19 cellular contexts compared by ENCODE assay signal in the genomic region with DNA sequence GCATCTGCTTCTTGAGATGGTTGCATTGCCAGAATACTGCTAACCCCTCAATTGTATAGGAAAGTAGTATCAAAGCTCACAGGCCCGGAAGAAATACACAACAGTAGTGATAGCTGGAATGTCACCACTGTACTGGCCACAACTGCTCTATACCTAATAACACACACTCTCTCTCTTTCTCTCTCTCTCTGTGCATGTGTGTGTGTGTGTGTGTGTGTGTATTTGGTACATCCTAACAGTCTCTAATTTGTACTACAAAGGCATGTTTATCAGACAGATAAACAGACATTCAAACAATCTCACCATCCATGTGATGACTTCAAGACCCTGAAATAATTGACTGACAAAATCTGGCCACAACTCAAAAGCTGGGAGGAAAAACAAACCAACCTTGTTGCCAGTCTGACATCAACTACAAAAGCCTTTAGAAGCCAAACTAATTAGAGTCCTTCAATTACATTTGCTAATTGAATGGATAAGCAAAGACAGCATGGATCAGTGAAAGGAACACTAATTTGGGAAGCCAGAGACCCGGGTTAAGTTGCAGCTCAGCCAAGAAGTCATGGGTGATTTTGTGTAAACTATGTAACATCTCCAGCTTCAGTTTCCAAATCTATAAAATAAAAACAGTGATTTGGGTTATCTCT. TPM values are rescaled to one million over a fixed set of nuclear protein-coding genes. Genes with fewer than 3 reads are reported as not detected.
DNase-seq lines count a peak whose midpoint lies in the region; ATAC-seq and TF ChIP-seq lines count a peak whose summit lies in the region.
"Had no signal": no experiment of that assay in that cellular context is flagged by ENCODE, and none has a peak within 500 bp of the region (broad histone marks: within the 10 kb centered on the region; RNA-seq: fewer than 3 reads in every experiment).

No MANE protein-coding gene starts in this region.

- H3K4me1 ChIP-seq in HEK293 (ENCODE audit: control insufficient read depth, insufficient read depth, low read length) (peaks cover 18% of the 10 kb centered on the region), vagina (peaks cover 13% of the 10 kb centered on the region)

- peaks cover 24% of the 10 kb centered on the region for H3K4me1 Mint-ChIP-seq in activated CD8-positive, alpha-beta memory T cell treated with anti-CD3 and anti-CD28 coated beads, Interleukin-2, amount 10 ng/mL, durations not matched to agents 7 days and 5 days
- peaks cover 18% of the 10 kb centered on the region for H3K4me1 Mint-ChIP-seq in T-helper 17 cell
- H3K4me1 Mint-ChIP-seq in chondrocyte (ENCODE audit: low read depth): peaks cover 12% of the 10 kb centered on the region

- peak overlapping the region; percentile 53 for H3K27ac Mint-ChIP-seq in activated CD8-positive, alpha-beta memory T cell treated with anti-CD3 and anti-CD28 coated beads, Interleukin-2, amount 10 ng/mL, durations not matched to agents 7 days and 5 days
- H3K27ac Mint-ChIP-seq in T-helper 17 cell (peak overlapping the region; percentile 34), chondrocyte (ENCODE audit: unreplicated experiment) (no peak overlapping the region)
- H3K27ac Mint-ChIP-seq: H9 had no signal

- no peak overlapping the region for H3K27ac ChIP-seq in HEK293 (ENCODE audit: extremely low read depth, low read depth, low read length)
- peak overlapping the region; percentile 4 for H3K27ac ChIP-seq in vagina
- H3K27ac ChIP-seq: C4-2B had no signal

- no peak for TF ChIP-seq CTCF in HEK293 (tag by site-specific recombination; IDR thresholded peaks at IDR 0.05)
- no peak for TF ChIP-seq CTCF in vagina (IDR thresholded peaks at IDR 0.05)
- no peak for TF ChIP-seq CTCF in chondrocyte (IDR thresholded peaks at IDR 0.05)

- H3K36me3 ChIP-seq in HEK293 (ENCODE audit: control insufficient read depth in 2 of 2, insufficient read depth in 1 of 2, low read length in 2 of 2) (peaks cover 0 to 6% of the 10 kb centered on the region in 2 experiments; a peak in 1 of 3 replicates), vagina (no peaks in the 10 kb centered on the region)

- H3K4me3 ChIP-seq in HEK293 (ENCODE audit: low read depth, low read length) (no peak overlapping the region), vagina (no peak overlapping the region)

- no peak for ATAC-seq in activated CD8-positive, alpha-beta memory T cell treated with anti-CD3 and anti-CD28 coated beads, Interleukin-2, amount 10 ng/mL, durations not matched to agents 7 days and 5 days
- no peak for ATAC-seq in T-helper 17 cell
- ATAC-seq: PC-3 had no signal

- H3K9me3 Mint-ChIP-seq in activated CD8-positive, alpha-beta memory T cell treated with anti-CD3 and anti-CD28 coated beads, Interleukin-2, amount 10 ng/mL, durations not matched to agents 7 days and 5 days (ENCODE audit: low read depth): no peaks in the 10 kb centered on the region
- H3K9me3 Mint-ChIP-seq in chondrocyte (ENCODE audit: low read depth): no peaks in the 10 kb centered on the region

- H3K4me3 Mint-ChIP-seq in activated CD8-positive, alpha-beta memory T cell treated with anti-CD3 and anti-CD28 coated beads, Interleukin-2, amount 10 ng/mL, durations not matched to agents 7 days and 5 days: peak overlapping the region; percentile 3
- H3K4me3 Mint-ChIP-seq in T-helper 17 cell (no peak overlapping the region), chondrocyte (ENCODE audit: unreplicated experiment) (no peak overlapping the region)
- H3K4me3 Mint-ChIP-seq: H9 had no signal

- no peaks in the 10 kb centered on the region for H3K27me3 Mint-ChIP-seq in activated CD8-positive, alpha-beta memory T cell treated with anti-CD3 and anti-CD28 coated beads, Interleukin-2, amount 10 ng/mL, durations not matched to agents 7 days and 5 days
- H3K27me3 Mint-ChIP-seq in T-helper 17 cell: no peaks in the 10 kb centered on the region
- no peaks in the 10 kb centered on the region for H3K27me3 Mint-ChIP-seq in chondrocyte (ENCODE audit: low read depth)

- H3K9me3 ChIP-seq in HEK293 (ENCODE audit: control insufficient read depth, insufficient read depth, low read depth, low read length) (no peaks in the 10 kb centered on the region), T-helper 17 cell (ENCODE audit: control insufficient read depth, low read length, poor library complexity, severe bottlenecking) (no peaks in the 10 kb centered on the region), vagina (no peaks in the 10 kb centered on the region)
- H3K9me3 ChIP-seq: SK-N-SH had no signal

- DNase-seq in activated CD8-positive, alpha-beta memory T cell treated with anti-CD3 and anti-CD28 coated beads, Interleukin-2, amount 10 ng/mL, durations not matched to agents 7 days and 5 days: no peak
- no peak for DNase-seq in activated CD8-positive, alpha-beta memory T cell treated with anti-CD3 and anti-CD28 coated beads for 24 hours
- DNase-seq in T-helper 17 cell (no peak), vagina (ENCODE audit: extremely low spot score in 2 of 2) (no peak), chondrocyte (ENCODE audit: low spot score) (no peak), COLO668 (lab: John Stamatoyannopoulos, UW; ENCODE audit: unreplicated experiment) (no peak)
- DNase-seq: DMS 273 treated with DMSO at 0.1 percent for 48 hours, GDM1, H9, MM.1S, NCI-H1092 treated with DMSO at 0.1 percent for 48 hours, NCI-H187 treated with DMSO at 0.1 percent for 48 hours, NCI-H82, PC-3, RPMI8226, SHP77 treated with DMSO at 0.1 percent for 48 hours, SK-N-SH had no signal

- peaks cover 17% of the 10 kb centered on the region for H3K36me3 Mint-ChIP-seq in activated CD8-positive, alpha-beta memory T cell treated with anti-CD3 and anti-CD28 coated beads, Interleukin-2, amount 10 ng/mL, durations not matched to agents 7 days and 5 days
- H3K36me3 Mint-ChIP-seq in T-helper 17 cell (ENCODE audit: low read depth) (peaks cover 5% of the 10 kb centered on the region), chondrocyte (ENCODE audit: low read depth) (peaks cover 3% of the 10 kb centered on the region)

- intact Hi-C loops in vagina (cut with DNase I): no loop called here

- TF ChIP-seq POLR2A in vagina (IDR thresholded peaks at IDR 0.05): no peak

- H3K27me3 ChIP-seq in vagina: no peaks in the 10 kb centered on the region

- POLR2A ChIA-PET in HEK293 (lab: Yijun Ruan, JAX): no interaction called here

- CTCF ChIA-PET in activated CD8-positive, alpha-beta memory T cell treated with anti-CD3 and anti-CD28 coated beads, Interleukin-2, amount 10 ng/mL, durations not matched to agents 7 days and 5 days (lab: Charles Lee): interaction anchor here (2.1 kb wide), 1 partner anchor 8 kb away, joined by 6 read pairs; no protein-coding TSS in a partner anchor
- CTCF ChIA-PET in HEK293 (lab: Yijun Ruan, JAX): interaction anchor here (0.6 to 1.1 kb wide), 2 partner anchors 88 to 392 kb away, joined by 3 read pairs; no protein-coding TSS in a partner anchor

TF ChIP-seq in HEK293, 187 proteins besides CTCF, POLR2A, EP300 and RAD21 (continues in another document):
- peak; percentile 68 for TF ChIP-seq WT1 (tag by site-specific recombination; IDR thresholded peaks at IDR 0.05)
- TF ChIP-seq, protein P1, sequence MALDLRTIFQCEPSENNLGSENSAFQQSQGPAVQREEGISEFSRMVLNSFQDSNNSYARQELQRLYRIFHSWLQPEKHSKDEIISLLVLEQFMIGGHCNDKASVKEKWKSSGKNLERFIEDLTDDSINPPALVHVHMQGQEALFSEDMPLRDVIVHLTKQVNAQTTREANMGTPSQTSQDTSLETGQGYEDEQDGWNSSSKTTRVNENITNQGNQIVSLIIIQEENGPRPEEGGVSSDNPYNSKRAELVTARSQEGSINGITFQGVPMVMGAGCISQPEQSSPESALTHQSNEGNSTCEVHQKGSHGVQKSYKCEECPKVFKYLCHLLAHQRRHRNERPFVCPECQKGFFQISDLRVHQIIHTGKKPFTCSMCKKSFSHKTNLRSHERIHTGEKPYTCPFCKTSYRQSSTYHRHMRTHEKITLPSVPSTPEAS (tag by site-specific recombination; IDR thresholded peaks at IDR 0.05): 0 out of 2 replicates have a peak, but pooled peaks have one; percentile 56
- no peak for TF ChIP-seq ZNF132 (tag by site-specific recombination; IDR thresholded peaks at IDR 0.05; ENCODE audit: borderline replicate concordance)
- no peak for TF ChIP-seq FEZF1 (tag by site-specific recombination; IDR thresholded peaks at IDR 0.05)
- TF ChIP-seq MYNN (tag by site-specific recombination; IDR thresholded peaks at IDR 0.05; ENCODE audit: borderline replicate concordance): no peak
- TF ChIP-seq ZNF623 (tag by site-specific recombination; IDR thresholded peaks at IDR 0.05): no peak
- TF ChIP-seq KLF7 (tag by site-specific recombination; IDR thresholded peaks at IDR 0.05; ENCODE audit: borderline replicate concordance): no peak
- peak; percentile 46; the same call in 1 of the 2 replicates for TF ChIP-seq OSR2 (tag by site-specific recombination; IDR thresholded peaks at IDR 0.05)
- TF ChIP-seq, protein P2, sequence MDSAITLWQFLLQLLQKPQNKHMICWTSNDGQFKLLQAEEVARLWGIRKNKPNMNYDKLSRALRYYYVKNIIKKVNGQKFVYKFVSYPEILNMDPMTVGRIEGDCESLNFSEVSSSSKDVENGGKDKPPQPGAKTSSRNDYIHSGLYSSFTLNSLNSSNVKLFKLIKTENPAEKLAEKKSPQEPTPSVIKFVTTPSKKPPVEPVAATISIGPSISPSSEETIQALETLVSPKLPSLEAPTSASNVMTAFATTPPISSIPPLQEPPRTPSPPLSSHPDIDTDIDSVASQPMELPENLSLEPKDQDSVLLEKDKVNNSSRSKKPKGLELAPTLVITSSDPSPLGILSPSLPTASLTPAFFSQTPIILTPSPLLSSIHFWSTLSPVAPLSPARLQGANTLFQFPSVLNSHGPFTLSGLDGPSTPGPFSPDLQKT (IDR thresholded peaks at IDR 0.05; ENCODE audit: borderline replicate concordance, low read depth, low read length): no peak
- TF ChIP-seq ZNF776 (tag by site-specific recombination; IDR thresholded peaks at IDR 0.05; ENCODE audit: borderline replicate concordance): no peak
- TF ChIP-seq PRDM1 (tag by site-specific recombination; IDR thresholded peaks at IDR 0.05): no peak
- TF ChIP-seq ZNF747 (tag by site-specific recombination; IDR thresholded peaks at IDR 0.05): no peak
- TF ChIP-seq ZNF404 (tag by site-specific recombination; IDR thresholded peaks at IDR 0.05): no peak
- TF ChIP-seq ZNF146 (tag by site-specific recombination; IDR thresholded peaks at IDR 0.05): no peak
- no peak for TF ChIP-seq ZNF433 (tag by site-specific recombination; IDR thresholded peaks at IDR 0.05; ENCODE audit: low read depth)
- TF ChIP-seq REPIN1 (tag by site-specific recombination; IDR thresholded peaks at IDR 0.05; ENCODE audit: low read depth): no peak
- TF ChIP-seq ZNF843 (tag by site-specific recombination; IDR thresholded peaks at IDR 0.05): no peak

RNA-seq across cellular contexts. Expression of a gene that starts 27.7 kb away (rescaled TPM):
- 10 to 100 TPM; 13.1 to 15.8 TPM for total RNA-seq in activated CD8-positive, alpha-beta memory T cell treated with anti-CD3 and anti-CD28 coated beads, Interleukin-2, amount 10 ng/mL, durations not matched to agents 7 days and 5 days
- total RNA-seq in T-helper 17 cell (1 to 10 TPM; 5.7 to 8.0 TPM), vagina (38.1 TPM), chondrocyte (18.9 to 24.4 TPM (median 20.6 TPM) in 3 replicates)
